In genomic region chr11:28400236-28401100, GRCh38 we compare ENCODE assay signal across 16 cellular contexts.
DNase-seq lines count a peak whose midpoint lies in the region; ATAC-seq and TF ChIP-seq lines count a peak whose summit lies in the region.
"Had no signal": no experiment of that assay in that cellular context is flagged by ENCODE, and none has a peak within 500 bp of the region (broad histone marks: within the 10 kb centered on the region; RNA-seq: fewer than 3 reads in every experiment).

No MANE protein-coding gene starts in this region.

- dilution Hi-C loops in IMR-90 (cut with HindIII; ENCODE audit: low sequenced_read_pairs, unreplicated experiment): no loop called here

- no peak overlapping the region for H3K9ac ChIP-seq in IMR-90 (ENCODE audit: low read depth, low read length)
- H3K9ac ChIP-seq in mesendoderm (ENCODE audit: low read length): no peak overlapping the region

- no TSS peak for BruUV-seq in IMR-90 (replicated peaks; lab: Mats Ljungman, UMichigan)

- H3K79me1 ChIP-seq in IMR-90 (ENCODE audit: low read depth in 1 of 2, low read length in 2 of 2) (no peaks in the 10 kb centered on the region), mesendoderm (ENCODE audit: low read length) (no peaks in the 10 kb centered on the region)

- no peak for TF ChIP-seq RAD21 in IMR-90 (IDR thresholded peaks at IDR 0.05; ENCODE audit: low read length)

- intact Hi-C loops in IMR-90 (cut with micrococcal nuclease): no loop called here

- H2BK120ac ChIP-seq in IMR-90 (ENCODE audit: low read depth, low read length): peak overlapping the region; percentile 61
- H2BK120ac ChIP-seq in mesendoderm (ENCODE audit: low read depth, low read length): no peak overlapping the region

- H3K79me2 ChIP-seq in mesendoderm (ENCODE audit: control insufficient read depth, insufficient read depth, low read length): no peaks in the 10 kb centered on the region

- no peaks in the 10 kb centered on the region for H3K9me1 ChIP-seq in IMR-90 (ENCODE audit: insufficient read depth, low read length)

- H3K4me2 ChIP-seq in IMR-90 (ENCODE audit: low read depth, low read length): peak overlapping the region; percentile 20; the same call in 1 of the 2 replicates
- no peak overlapping the region for H3K4me2 ChIP-seq in mesendoderm (ENCODE audit: low read length)

- H4K5ac ChIP-seq in IMR-90 (ENCODE audit: low read depth, low read length) (peak overlapping the region; percentile 30; the same call in 1 of the 2 replicates), mesendoderm (ENCODE audit: low read length) (no peak overlapping the region)

- CTCF ChIA-PET in IMR-90 (lab: Yijun Ruan, JAX): interaction anchor here (0.8 to 1.2 kb wide), 2 partner anchors 9 to 15 kb away, joined by 4 to 5 read pairs; no protein-coding TSS in a partner anchor

- POLR2A ChIA-PET in IMR-90 (lab: Charles Lee; ENCODE audit: unreplicated experiment): no interaction called here

- peak overlapping the region; percentile 36 for H2BK20ac ChIP-seq in IMR-90 (ENCODE audit: low read depth, low read length)

- H2BK5ac ChIP-seq in IMR-90 (ENCODE audit: low read depth, low read length, poor library complexity, severe bottlenecking): peak overlapping the region; percentile 33
- H2BK5ac ChIP-seq in mesendoderm (ENCODE audit: low read length): no peak overlapping the region

- TF ChIP-seq POLR2A in IMR-90 (IDR thresholded peaks at IDR 0.05; ENCODE audit: low read depth, low read length): no peak

- peak; percentile 86 for ATAC-seq in IMR-90 (ENCODE audit: low read depth)
- no peak for ATAC-seq in HG02759 (IDR thresholded peaks at IDR 0.05; ENCODE audit: unreplicated experiment)
- no peak for ATAC-seq in HG03039 (IDR thresholded peaks at IDR 0.05; ENCODE audit: unreplicated experiment)
- ATAC-seq: heart right ventricle, upper lobe of right lung had no signal

- H2AK9ac ChIP-seq in IMR-90 (replicated peaks; ENCODE audit: low read depth, low read length, poor library complexity): no peak overlapping the region

- no peak for TF ChIP-seq CTCF in IMR-90 (conservative IDR thresholded peaks at IDR 0.05; ENCODE audit: low read depth, low read length)

- in situ Hi-C loops in IMR-90 (cut with MboI; ENCODE audit: low sequenced_read_pairs): no loop called here

- H3K4me1 ChIP-seq in IMR-90 (ENCODE audit: control insufficient read depth, insufficient read depth, low read length): peaks cover 8% of the 10 kb centered on the region
- no peaks in the 10 kb centered on the region for H3K4me1 ChIP-seq in mesendoderm (ENCODE audit: control insufficient read depth, low read depth, low read length)
- H3K4me1 ChIP-seq: esophagus muscularis mucosa, upper lobe of right lung had no signal

- H3K27ac ChIP-seq in IMR-90 (ENCODE audit: insufficient read depth, low read length) (no peak overlapping the region), mesendoderm (ENCODE audit: low read depth, low read length) (no peak overlapping the region)
- H3K27ac ChIP-seq: esophagus muscularis mucosa, heart right ventricle, upper lobe of right lung had no signal

- H2BK15ac ChIP-seq in IMR-90 (ENCODE audit: low read depth, low read length) (no peak overlapping the region; the same call in 2 of the 3 replicates), mesendoderm (replicated peaks; ENCODE audit: low read depth) (no peak overlapping the region)

- H3K27me3 ChIP-seq in IMR-90 (ENCODE audit: control insufficient read depth, insufficient read depth, low read length) (no peaks in the 10 kb centered on the region), mesendoderm (ENCODE audit: insufficient read depth, low read length, poor library complexity) (no peaks in the 10 kb centered on the region)
- H3K27me3 ChIP-seq: esophagus muscularis mucosa, heart right ventricle, upper lobe of right lung had no signal

- DNase-seq in AG08396 (ENCODE audit: low spot score) (peak; percentile 30), IMR-90 (peak; percentile 87), brain pericyte (ENCODE audit: low read depth, low spot score) (peak; percentile 26), mesendoderm (peak; percentile 6), Kasumi-1 (lab: John Stamatoyannopoulos, UW) (no peak)
- no peak for DNase-seq in activated CD4-positive, alpha-beta T cell treated with anti-CD3 and anti-CD28 coated beads, Interleukin-2, amount 50 U/mL, for 48 hours
- DNase-seq: activated CD4-positive, alpha-beta memory T cell treated with anti-CD3 and anti-CD28 coated beads, Interleukin-2, amount 10 ng/mL, durations not matched to agents 7 days and 5 days; activated naive CD4-positive, alpha-beta T cell treated with anti-CD3 and anti-CD28 coated beads, Interleukin-2, amount 10 ng/mL, durations not matched to agents 7 days and 5 days; activated T-cell treated with anti-CD3 and anti-CD28 coated beads, Interleukin-2, amount 50 U/mL, for 24 hours; H7; heart right ventricle; NCI-H2171 treated with DMSO at 0.1 percent for 48 hours; upper lobe of right lung had no signal

- 0 out of 2 replicates have a peak overlapping the region, but pooled peaks have one; percentile 11 for H3K14ac ChIP-seq in IMR-90 (replicated peaks; ENCODE audit: low read depth, low read length)

- no peaks in the 10 kb centered on the region for H4K20me1 ChIP-seq in IMR-90 (ENCODE audit: insufficient read depth, low read length)

- WGBS in IMR-90 (ENCODE audit: extremely low coverage in 2 of 2, insufficient read length in 1 of 2), 2 experiments: no CpG with 5 or more reads among the region's 6 CpGs
- no CpG with 5 or more reads among the region's 6 CpGs for WGBS in mesendoderm (ENCODE audit: extremely low coverage, insufficient coverage, low lambda C conversion rate)

- no peak overlapping the region for H2AFZ ChIP-seq in IMR-90 (replicated peaks; ENCODE audit: low read length, poor library complexity)

- H3K4ac ChIP-seq in IMR-90 (ENCODE audit: low read depth, low read length) (no peak overlapping the region), mesendoderm (ENCODE audit: low read depth, low read length) (no peak overlapping the region)

- H4K8ac ChIP-seq in IMR-90 (ENCODE audit: low read depth in 2 of 2, low read length in 2 of 2) (no peak overlapping the region), mesendoderm (ENCODE audit: low read depth, low read length) (no peak overlapping the region)

- H3K36me3 ChIP-seq in IMR-90 (ENCODE audit: control insufficient read depth, insufficient read depth, low read length) (no peaks in the 10 kb centered on the region), mesendoderm (ENCODE audit: control insufficient read depth, insufficient read depth, low read length) (no peaks in the 10 kb centered on the region)
- H3K36me3 ChIP-seq: esophagus muscularis mucosa, heart right ventricle, upper lobe of right lung had no signal

- H3K56ac ChIP-seq in IMR-90 (ENCODE audit: extremely low read depth, insufficient read depth, low read length) (no peak overlapping the region), mesendoderm (ENCODE audit: low read length) (no peak overlapping the region)

- H3K18ac ChIP-seq in IMR-90 (ENCODE audit: low read depth, low read length) (peak overlapping the region; percentile 49; the same call in 1 of the 2 replicates), mesendoderm (ENCODE audit: low read length) (no peak overlapping the region)

- peak overlapping the region; percentile 9; the same call in 1 of the 2 replicates for H3K23ac ChIP-seq in IMR-90 (ENCODE audit: low read depth, low read length)
- H3K23ac ChIP-seq in mesendoderm (ENCODE audit: low read length): no peak overlapping the region

- no peak overlapping the region for H4K91ac ChIP-seq in IMR-90 (ENCODE audit: insufficient read depth, low read depth, low read length)

- H3K9me3 ChIP-seq in IMR-90 (ENCODE audit: control insufficient read depth, insufficient read depth, low read length): no peaks in the 10 kb centered on the region
- H3K9me3 ChIP-seq: esophagus muscularis mucosa, upper lobe of right lung had no signal

- H3K4me3 ChIP-seq in IMR-90 (ENCODE audit: insufficient read depth, low read depth, low read length): no peak overlapping the region
- H3K4me3 ChIP-seq in mesendoderm (ENCODE audit: low read length): no peak overlapping the region
- H3K4me3 ChIP-seq: esophagus muscularis mucosa, heart right ventricle, upper lobe of right lung had no signal

- no peak overlapping the region for H2AK5ac ChIP-seq in IMR-90 (ENCODE audit: low read depth, low read length)
- no peak overlapping the region for H2AK5ac ChIP-seq in mesendoderm (ENCODE audit: low read length)

TF ChIP-seq in IMR-90, 13 proteins besides CTCF, POLR2A, EP300 and RAD21:
- no peak for TF ChIP-seq USF2 (IDR thresholded peaks at IDR 0.05; ENCODE audit: low read depth, low read length)
- peak; percentile 45 for TF ChIP-seq CEBPB (IDR thresholded peaks at IDR 0.05; ENCODE audit: low read depth, low read length)
- no peak for TF ChIP-seq RCOR1 (IDR thresholded peaks at IDR 0.05; ENCODE audit: insufficient replicate concordance, low read length)
- TF ChIP-seq SMC3 (IDR thresholded peaks at IDR 0.05; ENCODE audit: low read depth, low read length): no peak
- peak; percentile 39; the same call in 1 of the 2 replicates for TF ChIP-seq FOS (IDR thresholded peaks at IDR 0.05; ENCODE audit: low read depth, low read length)
- TF ChIP-seq NFE2L2 (IDR thresholded peaks at IDR 0.05; ENCODE audit: low read depth, low read length): no peak
- TF ChIP-seq MXI1 (IDR thresholded peaks at IDR 0.05; ENCODE audit: borderline replicate concordance, low read depth, low read length): no peak
- no peak for TF ChIP-seq CHD1 (IDR thresholded peaks at IDR 0.05; ENCODE audit: low read depth, low read length)
- TF ChIP-seq ELK1 (IDR thresholded peaks at IDR 0.05; ENCODE audit: borderline replicate concordance, low read depth, low read length): no peak
- peak; percentile 22; the same call in 1 of the 2 replicates for TF ChIP-seq MAFK (IDR thresholded peaks at IDR 0.05; ENCODE audit: low read depth, low read length)
- peak; percentile 46; the same call in 1 of the 2 replicates for TF ChIP-seq BHLHE40 (IDR thresholded peaks at IDR 0.05; ENCODE audit: low read depth, low read length)
TF ChIP-seq in IMR-90: peak in this region for 4.

Comparison
In these comparisons a context has a peak if more than half of its experiments do, and no peak if none do; other contexts are left out.
1. DNase-seq: peak in AG08396 (single experiment), IMR-90 (single experiment), brain pericyte (single experiment) and mesendoderm (single experiment); none in Kasumi-1 (0 of 2) and activated CD4-positive, alpha-beta T cell treated with anti-CD3 and anti-CD28 coated beads, Interleukin-2, amount 50 U/mL, for 48 hours (0 of 2).